ENCODE assay signal across 1 cellular context in the genomic region with DNA sequence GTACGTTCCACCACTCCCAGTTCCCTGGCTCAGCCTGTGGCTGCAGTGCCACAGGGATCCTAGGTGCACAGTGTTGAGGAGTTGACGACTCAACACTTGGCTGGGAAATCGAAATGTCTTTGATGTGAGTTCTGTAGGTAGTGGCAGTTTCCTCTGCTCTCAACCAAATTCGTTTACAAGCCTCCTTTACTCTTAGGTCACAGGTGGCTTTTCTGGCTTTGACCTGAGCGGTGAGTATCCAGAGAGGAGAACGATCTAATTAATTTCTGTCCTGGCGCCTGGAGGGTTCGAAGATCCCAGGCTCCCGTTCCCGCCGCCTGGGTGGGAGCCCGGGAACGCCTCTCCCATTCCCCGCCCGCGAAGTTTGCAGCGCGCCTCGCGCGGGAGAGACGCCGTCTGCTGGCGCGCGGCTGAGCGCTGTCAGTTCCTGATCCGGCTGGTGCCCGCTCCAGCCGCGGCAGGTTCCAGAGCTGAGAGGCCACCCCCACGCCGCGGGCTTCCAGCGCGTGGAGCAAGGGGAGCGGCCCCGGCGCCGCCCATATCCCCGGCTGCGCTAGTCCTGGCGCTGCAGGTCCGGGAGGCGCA.
TF ChIP-seq lines count a peak whose summit lies in the region.

A gene with protein sequence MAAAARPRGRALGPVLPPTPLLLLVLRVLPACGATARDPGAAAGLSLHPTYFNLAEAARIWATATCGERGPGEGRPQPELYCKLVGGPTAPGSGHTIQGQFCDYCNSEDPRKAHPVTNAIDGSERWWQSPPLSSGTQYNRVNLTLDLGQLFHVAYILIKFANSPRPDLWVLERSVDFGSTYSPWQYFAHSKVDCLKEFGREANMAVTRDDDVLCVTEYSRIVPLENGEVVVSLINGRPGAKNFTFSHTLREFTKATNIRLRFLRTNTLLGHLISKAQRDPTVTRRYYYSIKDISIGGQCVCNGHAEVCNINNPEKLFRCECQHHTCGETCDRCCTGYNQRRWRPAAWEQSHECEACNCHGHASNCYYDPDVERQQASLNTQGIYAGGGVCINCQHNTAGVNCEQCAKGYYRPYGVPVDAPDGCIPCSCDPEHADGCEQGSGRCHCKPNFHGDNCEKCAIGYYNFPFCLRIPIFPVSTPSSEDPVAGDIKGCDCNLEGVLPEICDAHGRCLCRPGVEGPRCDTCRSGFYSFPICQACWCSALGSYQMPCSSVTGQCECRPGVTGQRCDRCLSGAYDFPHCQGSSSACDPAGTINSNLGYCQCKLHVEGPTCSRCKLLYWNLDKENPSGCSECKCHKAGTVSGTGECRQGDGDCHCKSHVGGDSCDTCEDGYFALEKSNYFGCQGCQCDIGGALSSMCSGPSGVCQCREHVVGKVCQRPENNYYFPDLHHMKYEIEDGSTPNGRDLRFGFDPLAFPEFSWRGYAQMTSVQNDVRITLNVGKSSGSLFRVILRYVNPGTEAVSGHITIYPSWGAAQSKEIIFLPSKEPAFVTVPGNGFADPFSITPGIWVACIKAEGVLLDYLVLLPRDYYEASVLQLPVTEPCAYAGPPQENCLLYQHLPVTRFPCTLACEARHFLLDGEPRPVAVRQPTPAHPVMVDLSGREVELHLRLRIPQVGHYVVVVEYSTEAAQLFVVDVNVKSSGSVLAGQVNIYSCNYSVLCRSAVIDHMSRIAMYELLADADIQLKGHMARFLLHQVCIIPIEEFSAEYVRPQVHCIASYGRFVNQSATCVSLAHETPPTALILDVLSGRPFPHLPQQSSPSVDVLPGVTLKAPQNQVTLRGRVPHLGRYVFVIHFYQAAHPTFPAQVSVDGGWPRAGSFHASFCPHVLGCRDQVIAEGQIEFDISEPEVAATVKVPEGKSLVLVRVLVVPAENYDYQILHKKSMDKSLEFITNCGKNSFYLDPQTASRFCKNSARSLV (N-terminal part only) (plus strand): TSS at position 423 of the 585 bp plus-strand sequence. CDS start 231 bp downstream, outside the sequence.

TF ChIP-seq in SK-N-SH treated with all-trans-retinoic acid at 6 μM for 48 hours, 23 proteins besides CTCF, POLR2A, EP300 and RAD21 (continued from another document):
- TF ChIP-seq, protein P1, sequence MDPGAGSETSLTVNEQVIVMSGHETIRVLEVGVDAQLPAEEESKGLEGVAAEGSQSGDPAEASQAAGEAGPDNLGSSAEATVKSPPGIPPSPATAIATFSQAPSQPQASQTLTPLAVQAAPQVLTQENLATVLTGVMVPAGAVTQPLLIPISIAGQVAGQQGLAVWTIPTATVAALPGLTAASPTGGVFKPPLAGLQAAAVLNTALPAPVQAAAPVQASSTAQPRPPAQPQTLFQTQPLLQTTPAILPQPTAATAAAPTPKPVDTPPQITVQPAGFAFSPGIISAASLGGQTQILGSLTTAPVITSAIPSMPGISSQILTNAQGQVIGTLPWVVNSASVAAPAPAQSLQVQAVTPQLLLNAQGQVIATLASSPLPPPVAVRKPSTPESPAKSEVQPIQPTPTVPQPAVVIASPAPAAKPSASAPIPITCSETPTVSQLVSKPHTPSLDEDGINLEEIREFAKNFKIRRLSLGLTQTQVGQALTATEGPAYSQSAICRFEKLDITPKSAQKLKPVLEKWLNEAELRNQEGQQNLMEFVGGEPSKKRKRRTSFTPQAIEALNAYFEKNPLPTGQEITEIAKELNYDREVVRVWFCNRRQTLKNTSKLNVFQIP (CRISPR knock-in tag; IDR thresholded peaks at IDR 0.05; ENCODE audit: borderline replicate concordance, low read depth), result no peak
- TF ChIP-seq, protein P2, sequence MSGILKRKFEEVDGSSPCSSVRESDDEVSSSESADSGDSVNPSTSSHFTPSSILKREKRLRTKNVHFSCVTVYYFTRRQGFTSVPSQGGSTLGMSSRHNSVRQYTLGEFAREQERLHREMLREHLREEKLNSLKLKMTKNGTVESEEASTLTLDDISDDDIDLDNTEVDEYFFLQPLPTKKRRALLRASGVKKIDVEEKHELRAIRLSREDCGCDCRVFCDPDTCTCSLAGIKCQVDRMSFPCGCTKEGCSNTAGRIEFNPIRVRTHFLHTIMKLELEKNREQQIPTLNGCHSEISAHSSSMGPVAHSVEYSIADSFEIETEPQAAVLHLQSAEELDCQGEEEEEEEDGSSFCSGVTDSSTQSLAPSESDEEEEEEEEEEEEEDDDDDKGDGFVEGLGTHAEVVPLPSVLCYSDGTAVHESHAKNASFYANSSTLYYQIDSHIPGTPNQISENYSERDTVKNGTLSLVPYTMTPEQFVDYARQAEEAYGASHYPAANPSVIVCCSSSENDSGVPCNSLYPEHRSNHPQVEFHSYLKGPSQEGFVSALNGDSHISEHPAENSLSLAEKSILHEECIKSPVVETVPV (CRISPR knock-in tag; IDR thresholded peaks at IDR 0.05), result no peak
- TF ChIP-seq, protein P3, sequence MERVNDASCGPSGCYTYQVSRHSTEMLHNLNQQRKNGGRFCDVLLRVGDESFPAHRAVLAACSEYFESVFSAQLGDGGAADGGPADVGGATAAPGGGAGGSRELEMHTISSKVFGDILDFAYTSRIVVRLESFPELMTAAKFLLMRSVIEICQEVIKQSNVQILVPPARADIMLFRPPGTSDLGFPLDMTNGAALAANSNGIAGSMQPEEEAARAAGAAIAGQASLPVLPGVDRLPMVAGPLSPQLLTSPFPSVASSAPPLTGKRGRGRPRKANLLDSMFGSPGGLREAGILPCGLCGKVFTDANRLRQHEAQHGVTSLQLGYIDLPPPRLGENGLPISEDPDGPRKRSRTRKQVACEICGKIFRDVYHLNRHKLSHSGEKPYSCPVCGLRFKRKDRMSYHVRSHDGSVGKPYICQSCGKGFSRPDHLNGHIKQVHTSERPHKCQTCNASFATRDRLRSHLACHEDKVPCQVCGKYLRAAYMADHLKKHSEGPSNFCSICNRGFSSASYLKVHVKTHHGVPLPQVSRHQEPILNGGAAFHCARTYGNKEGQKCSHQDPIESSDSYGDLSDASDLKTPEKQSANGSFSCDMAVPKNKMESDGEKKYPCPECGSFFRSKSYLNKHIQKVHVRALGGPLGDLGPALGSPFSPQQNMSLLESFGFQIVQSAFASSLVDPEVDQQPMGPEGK (CRISPR knock-in tag; IDR thresholded peaks at IDR 0.05; ENCODE audit: borderline replicate concordance), result no peak
- no peak for TF ChIP-seq ISL1 (CRISPR knock-in tag; IDR thresholded peaks at IDR 0.05)
- no peak for TF ChIP-seq ARNTL (CRISPR knock-in tag; IDR thresholded peaks at IDR 0.05; ENCODE audit: borderline replicate concordance, low read depth)
- TF ChIP-seq SNAI2 (CRISPR knock-in tag; IDR thresholded peaks at IDR 0.05), result no peak
- TF ChIP-seq ZC3H10 (CRISPR knock-in tag; IDR thresholded peaks at IDR 0.05), result no peak
- TF ChIP-seq, protein P4, sequence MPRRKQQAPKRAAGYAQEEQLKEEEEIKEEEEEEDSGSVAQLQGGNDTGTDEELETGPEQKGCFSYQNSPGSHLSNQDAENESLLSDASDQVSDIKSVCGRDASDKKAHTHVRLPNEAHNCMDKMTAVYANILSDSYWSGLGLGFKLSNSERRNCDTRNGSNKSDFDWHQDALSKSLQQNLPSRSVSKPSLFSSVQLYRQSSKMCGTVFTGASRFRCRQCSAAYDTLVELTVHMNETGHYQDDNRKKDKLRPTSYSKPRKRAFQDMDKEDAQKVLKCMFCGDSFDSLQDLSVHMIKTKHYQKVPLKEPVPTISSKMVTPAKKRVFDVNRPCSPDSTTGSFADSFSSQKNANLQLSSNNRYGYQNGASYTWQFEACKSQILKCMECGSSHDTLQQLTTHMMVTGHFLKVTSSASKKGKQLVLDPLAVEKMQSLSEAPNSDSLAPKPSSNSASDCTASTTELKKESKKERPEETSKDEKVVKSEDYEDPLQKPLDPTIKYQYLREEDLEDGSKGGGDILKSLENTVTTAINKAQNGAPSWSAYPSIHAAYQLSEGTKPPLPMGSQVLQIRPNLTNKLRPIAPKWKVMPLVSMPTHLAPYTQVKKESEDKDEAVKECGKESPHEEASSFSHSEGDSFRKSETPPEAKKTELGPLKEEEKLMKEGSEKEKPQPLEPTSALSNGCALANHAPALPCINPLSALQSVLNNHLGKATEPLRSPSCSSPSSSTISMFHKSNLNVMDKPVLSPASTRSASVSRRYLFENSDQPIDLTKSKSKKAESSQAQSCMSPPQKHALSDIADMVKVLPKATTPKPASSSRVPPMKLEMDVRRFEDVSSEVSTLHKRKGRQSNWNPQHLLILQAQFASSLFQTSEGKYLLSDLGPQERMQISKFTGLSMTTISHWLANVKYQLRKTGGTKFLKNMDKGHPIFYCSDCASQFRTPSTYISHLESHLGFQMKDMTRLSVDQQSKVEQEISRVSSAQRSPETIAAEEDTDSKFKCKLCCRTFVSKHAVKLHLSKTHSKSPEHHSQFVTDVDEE (CRISPR knock-in tag; IDR thresholded peaks at IDR 0.05), result no peak
- TF ChIP-seq ZFP30 (CRISPR knock-in tag; IDR thresholded peaks at IDR 0.05), result no peak
- no peak for TF ChIP-seq TOX (CRISPR knock-in tag; IDR thresholded peaks at IDR 0.05; ENCODE audit: borderline replicate concordance)
